In the genomic region with DNA sequence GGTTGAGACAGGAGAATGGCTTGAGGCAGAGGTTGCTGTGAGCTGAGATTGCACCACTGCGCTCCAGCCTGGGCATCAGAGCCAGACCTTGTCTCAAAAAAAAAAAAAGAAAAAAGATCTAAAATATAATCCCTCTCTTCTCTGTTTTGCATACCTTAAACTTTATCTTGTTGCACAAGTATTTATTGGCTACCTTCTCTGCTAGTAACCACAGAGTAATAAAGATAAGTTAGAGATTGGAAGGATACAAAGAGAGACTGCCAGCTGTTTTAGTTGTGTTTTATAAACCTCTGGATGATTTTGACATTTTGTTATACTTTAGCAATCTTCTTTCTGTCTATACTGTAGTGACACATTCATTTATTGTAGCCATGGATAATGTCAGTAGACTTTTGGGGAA, we compare ENCODE assay signal across 20 cellular contexts. TPM values are rescaled to one million over a fixed set of nuclear protein-coding genes. Genes with fewer than 3 reads are reported as not detected.
DNase-seq lines count a peak whose midpoint lies in the region; ATAC-seq and TF ChIP-seq lines count a peak whose summit lies in the region.
"Had no signal": no experiment of that assay in that cellular context is flagged by ENCODE, and none has a peak within 500 bp of the region (broad histone marks: within the 10 kb centered on the region; RNA-seq: fewer than 3 reads in every experiment).

No MANE protein-coding gene starts in this region.

- no peaks in the 10 kb centered on the region for H3K36me3 ChIP-seq in hepatocyte (replicated peaks; ENCODE audit: insufficient read depth, low read depth)

- H3K27ac Mint-ChIP-seq in HFFc6, result 0 out of 2 replicates have a peak overlapping the region, but pooled peaks have one; percentile 8
- H3K27ac Mint-ChIP-seq in activated T-helper 17 cell treated with anti-CD3 and anti-CD28 coated beads, Interleukin-2, amount 50 U/mL, for 72 hours, result no peak overlapping the region
- H3K27ac Mint-ChIP-seq: B cell; CD8-positive, alpha-beta T cell had no signal

- H3K4me1 ChIP-seq in hepatocyte (ENCODE audit: insufficient read depth), result peaks cover 8% of the 10 kb centered on the region

- no peak overlapping the region for H3K27ac ChIP-seq in hepatocyte
- H3K27ac ChIP-seq: C4-2B, RWPE1 had no signal

- H3K4me2 ChIP-seq in hepatocyte, result peak overlapping the region; percentile 14

- DNase-seq in HFFc6 (no peak), amniotic epithelial cell (ENCODE audit: low read depth) (peak; percentile 64), hepatocyte (ENCODE audit: low spot score) (no peak), foreskin melanocyte (no peak), NCI-H526 (lab: John Stamatoyannopoulos, UW) (no peak)
- DNase-seq: CD8-positive, alpha-beta T cell; DND-41; KG1; NCI-H1048; NCI-H1417; NCI-H1694; NCI-H2029 treated with DMSO at 0.1 percent for 48 hours; NCI-H446 treated with DMSO at 0.1 percent for 48 hours; NCI-H526 treated with DMSO at 0.1 percent for 48 hours; SHP77 had no signal

- ATAC-seq in activated T-helper 17 cell treated with anti-CD3 and anti-CD28 coated beads, Interleukin-2, amount 50 U/mL, for 72 hours (replicated peaks), result no peak
- ATAC-seq in HG03571 (IDR thresholded peaks at IDR 0.05; ENCODE audit: unreplicated experiment), result no peak
- ATAC-seq: CD8-positive, alpha-beta T cell had no signal

- no peaks in the 10 kb centered on the region for H3K4me1 Mint-ChIP-seq in HFFc6 (ENCODE audit: low read depth)
- H3K4me1 Mint-ChIP-seq in activated T-helper 17 cell treated with anti-CD3 and anti-CD28 coated beads, Interleukin-2, amount 50 U/mL, for 72 hours, result peaks cover 5% of the 10 kb centered on the region

- H3K9me3 Mint-ChIP-seq in HFFc6, result no peaks in the 10 kb centered on the region
- no peaks in the 10 kb centered on the region for H3K9me3 Mint-ChIP-seq in activated T-helper 17 cell treated with anti-CD3 and anti-CD28 coated beads, Interleukin-2, amount 50 U/mL, for 72 hours
- H3K9me3 Mint-ChIP-seq: CD8-positive, alpha-beta T cell had no signal

- TF ChIP-seq CTCF in HFFc6 (IDR thresholded peaks at IDR 0.05) (no peak), hepatocyte (IDR thresholded peaks at IDR 0.05; ENCODE audit: poor library complexity) (no peak)

- no peaks in the 10 kb centered on the region; the same call in 1 of the 2 replicates for H3K36me3 Mint-ChIP-seq in HFFc6 (ENCODE audit: low read depth)
- H3K36me3 Mint-ChIP-seq in activated T-helper 17 cell treated with anti-CD3 and anti-CD28 coated beads, Interleukin-2, amount 50 U/mL, for 72 hours (ENCODE audit: low read depth), result peaks cover 17% of the 10 kb centered on the region

- no peaks in the 10 kb centered on the region for H3K9me2 ChIP-seq in hepatocyte (replicated peaks; ENCODE audit: insufficient read depth)

- no peak overlapping the region for H2AFZ ChIP-seq in hepatocyte

- 90% methylated on average over 1 of the region's 1 CpG for WGBS in hepatocyte (ENCODE audit: low lambda C conversion rate, missing lambda C conversion rate)

- peaks cover 12% of the 10 kb centered on the region for H4K20me1 ChIP-seq in hepatocyte (ENCODE audit: insufficient read depth, poor library complexity, severe bottlenecking)

- no peaks in the 10 kb centered on the region for H3K9me3 ChIP-seq in hepatocyte (ENCODE audit: low read depth)

- H3K4me3 ChIP-seq in hepatocyte, result no peak overlapping the region

- peaks cover 63% of the 10 kb centered on the region for H3K79me2 ChIP-seq in hepatocyte

- no peak overlapping the region for H3K4me3 Mint-ChIP-seq in HFFc6
- no peak overlapping the region for H3K4me3 Mint-ChIP-seq in activated T-helper 17 cell treated with anti-CD3 and anti-CD28 coated beads, Interleukin-2, amount 50 U/mL, for 72 hours
- H3K4me3 Mint-ChIP-seq: B cell; CD8-positive, alpha-beta T cell had no signal

- no peaks in the 10 kb centered on the region; the same call in 1 of the 2 replicates for H3K27me3 Mint-ChIP-seq in HFFc6 (ENCODE audit: insufficient read depth)
- H3K27me3 Mint-ChIP-seq in activated T-helper 17 cell treated with anti-CD3 and anti-CD28 coated beads, Interleukin-2, amount 50 U/mL, for 72 hours, result no peaks in the 10 kb centered on the region
- H3K27me3 Mint-ChIP-seq: B cell had no signal

- H3K27me3 ChIP-seq in hepatocyte, result no peaks in the 10 kb centered on the region

RNA-seq across cellular contexts. Expression of a gene that starts 27.7 kb away (rescaled TPM):
- 10 to 100 TPM; 18.3 to 24.0 (median 21.4) TPM for total RNA-seq in HFFc6 (2021; fragmentation: NEBNext Ultra II Directional; extraction: Animal tissue kit (Norgen Biotek cat#: 25700))
- 24.4 and 32.8 TPM in 2 replicates for total RNA-seq in hepatocyte
- polyA plus RNA-seq in hepatocyte, result 16.9 and 23.3 TPM in 2 replicates
- total RNA-seq in activated T-helper 17 cell treated with anti-CD3 and anti-CD28 coated beads, Interleukin-2, amount 50 U/mL, for 72 hours, result 10 to 100 TPM; 32.1 to 36.8 TPM
